In the genomic region with DNA sequence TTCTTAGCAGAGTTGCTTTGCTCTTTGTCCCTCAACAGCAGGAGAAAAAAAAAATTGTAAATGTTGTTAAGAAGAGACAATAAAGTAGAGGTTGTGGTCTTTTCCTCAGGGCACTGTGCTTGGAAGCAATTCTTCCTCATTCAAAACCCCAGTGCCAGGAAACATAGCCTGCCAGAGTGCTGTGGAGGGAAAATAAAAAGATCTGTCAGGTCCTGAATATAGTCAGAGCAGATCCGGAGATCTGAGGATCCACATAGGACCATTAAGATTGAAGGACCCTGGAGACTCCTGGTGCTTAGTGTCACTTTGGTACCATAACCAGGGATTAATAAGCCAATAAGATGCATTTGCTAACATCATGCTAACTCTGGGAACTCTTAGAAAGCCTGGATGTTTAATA, we compare ENCODE assay signal across 1 cellular context.
TF ChIP-seq lines count a peak whose summit lies in the region.

No MANE protein-coding gene starts in this region.

TF ChIP-seq in H1, 55 proteins besides CTCF, POLR2A, EP300 and RAD21 (continued from another document):
- TF ChIP-seq, protein P1, sequence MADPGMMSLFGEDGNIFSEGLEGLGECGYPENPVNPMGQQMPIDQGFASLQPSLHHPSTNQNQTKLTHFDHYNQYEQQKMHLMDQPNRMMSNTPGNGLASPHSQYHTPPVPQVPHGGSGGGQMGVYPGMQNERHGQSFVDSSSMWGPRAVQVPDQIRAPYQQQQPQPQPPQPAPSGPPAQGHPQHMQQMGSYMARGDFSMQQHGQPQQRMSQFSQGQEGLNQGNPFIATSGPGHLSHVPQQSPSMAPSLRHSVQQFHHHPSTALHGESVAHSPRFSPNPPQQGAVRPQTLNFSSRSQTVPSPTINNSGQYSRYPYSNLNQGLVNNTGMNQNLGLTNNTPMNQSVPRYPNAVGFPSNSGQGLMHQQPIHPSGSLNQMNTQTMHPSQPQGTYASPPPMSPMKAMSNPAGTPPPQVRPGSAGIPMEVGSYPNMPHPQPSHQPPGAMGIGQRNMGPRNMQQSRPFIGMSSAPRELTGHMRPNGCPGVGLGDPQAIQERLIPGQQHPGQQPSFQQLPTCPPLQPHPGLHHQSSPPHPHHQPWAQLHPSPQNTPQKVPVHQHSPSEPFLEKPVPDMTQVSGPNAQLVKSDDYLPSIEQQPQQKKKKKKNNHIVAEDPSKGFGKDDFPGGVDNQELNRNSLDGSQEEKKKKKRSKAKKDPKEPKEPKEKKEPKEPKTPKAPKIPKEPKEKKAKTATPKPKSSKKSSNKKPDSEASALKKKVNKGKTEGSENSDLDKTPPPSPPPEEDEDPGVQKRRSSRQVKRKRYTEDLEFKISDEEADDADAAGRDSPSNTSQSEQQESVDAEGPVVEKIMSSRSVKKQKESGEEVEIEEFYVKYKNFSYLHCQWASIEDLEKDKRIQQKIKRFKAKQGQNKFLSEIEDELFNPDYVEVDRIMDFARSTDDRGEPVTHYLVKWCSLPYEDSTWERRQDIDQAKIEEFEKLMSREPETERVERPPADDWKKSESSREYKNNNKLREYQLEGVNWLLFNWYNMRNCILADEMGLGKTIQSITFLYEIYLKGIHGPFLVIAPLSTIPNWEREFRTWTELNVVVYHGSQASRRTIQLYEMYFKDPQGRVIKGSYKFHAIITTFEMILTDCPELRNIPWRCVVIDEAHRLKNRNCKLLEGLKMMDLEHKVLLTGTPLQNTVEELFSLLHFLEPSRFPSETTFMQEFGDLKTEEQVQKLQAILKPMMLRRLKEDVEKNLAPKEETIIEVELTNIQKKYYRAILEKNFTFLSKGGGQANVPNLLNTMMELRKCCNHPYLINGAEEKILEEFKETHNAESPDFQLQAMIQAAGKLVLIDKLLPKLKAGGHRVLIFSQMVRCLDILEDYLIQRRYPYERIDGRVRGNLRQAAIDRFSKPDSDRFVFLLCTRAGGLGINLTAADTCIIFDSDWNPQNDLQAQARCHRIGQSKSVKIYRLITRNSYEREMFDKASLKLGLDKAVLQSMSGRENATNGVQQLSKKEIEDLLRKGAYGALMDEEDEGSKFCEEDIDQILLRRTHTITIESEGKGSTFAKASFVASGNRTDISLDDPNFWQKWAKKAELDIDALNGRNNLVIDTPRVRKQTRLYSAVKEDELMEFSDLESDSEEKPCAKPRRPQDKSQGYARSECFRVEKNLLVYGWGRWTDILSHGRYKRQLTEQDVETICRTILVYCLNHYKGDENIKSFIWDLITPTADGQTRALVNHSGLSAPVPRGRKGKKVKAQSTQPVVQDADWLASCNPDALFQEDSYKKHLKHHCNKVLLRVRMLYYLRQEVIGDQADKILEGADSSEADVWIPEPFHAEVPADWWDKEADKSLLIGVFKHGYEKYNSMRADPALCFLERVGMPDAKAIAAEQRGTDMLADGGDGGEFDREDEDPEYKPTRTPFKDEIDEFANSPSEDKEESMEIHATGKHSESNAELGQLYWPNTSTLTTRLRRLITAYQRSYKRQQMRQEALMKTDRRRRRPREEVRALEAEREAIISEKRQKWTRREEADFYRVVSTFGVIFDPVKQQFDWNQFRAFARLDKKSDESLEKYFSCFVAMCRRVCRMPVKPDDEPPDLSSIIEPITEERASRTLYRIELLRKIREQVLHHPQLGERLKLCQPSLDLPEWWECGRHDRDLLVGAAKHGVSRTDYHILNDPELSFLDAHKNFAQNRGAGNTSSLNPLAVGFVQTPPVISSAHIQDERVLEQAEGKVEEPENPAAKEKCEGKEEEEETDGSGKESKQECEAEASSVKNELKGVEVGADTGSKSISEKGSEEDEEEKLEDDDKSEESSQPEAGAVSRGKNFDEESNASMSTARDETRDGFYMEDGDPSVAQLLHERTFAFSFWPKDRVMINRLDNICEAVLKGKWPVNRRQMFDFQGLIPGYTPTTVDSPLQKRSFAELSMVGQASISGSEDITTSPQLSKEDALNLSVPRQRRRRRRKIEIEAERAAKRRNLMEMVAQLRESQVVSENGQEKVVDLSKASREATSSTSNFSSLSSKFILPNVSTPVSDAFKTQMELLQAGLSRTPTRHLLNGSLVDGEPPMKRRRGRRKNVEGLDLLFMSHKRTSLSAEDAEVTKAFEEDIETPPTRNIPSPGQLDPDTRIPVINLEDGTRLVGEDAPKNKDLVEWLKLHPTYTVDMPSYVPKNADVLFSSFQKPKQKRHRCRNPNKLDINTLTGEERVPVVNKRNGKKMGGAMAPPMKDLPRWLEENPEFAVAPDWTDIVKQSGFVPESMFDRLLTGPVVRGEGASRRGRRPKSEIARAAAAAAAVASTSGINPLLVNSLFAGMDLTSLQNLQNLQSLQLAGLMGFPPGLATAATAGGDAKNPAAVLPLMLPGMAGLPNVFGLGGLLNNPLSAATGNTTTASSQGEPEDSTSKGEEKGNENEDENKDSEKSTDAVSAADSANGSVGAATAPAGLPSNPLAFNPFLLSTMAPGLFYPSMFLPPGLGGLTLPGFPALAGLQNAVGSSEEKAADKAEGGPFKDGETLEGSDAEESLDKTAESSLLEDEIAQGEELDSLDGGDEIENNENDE (IDR thresholded peaks at IDR 0.05; ENCODE audit: insufficient replicate concordance, low read length) = no peak
- no peak for TF ChIP-seq NANOG (IDR thresholded peaks at IDR 0.05; ENCODE audit: insufficient read depth, low read depth, low read length, poor library complexity, severe bottlenecking)
- no peak for TF ChIP-seq BRCA1 (IDR thresholded peaks at IDR 0.05; ENCODE audit: low read depth, low read length)
- no peak for TF ChIP-seq JUND (IDR thresholded peaks at IDR 0.05; ENCODE audit: low read length)
- TF ChIP-seq CREB1 (IDR thresholded peaks at IDR 0.05) = no peak
- TF ChIP-seq EGR1 (IDR thresholded peaks at IDR 0.05; ENCODE audit: borderline replicate concordance, low read depth, low read length) = no peak
- no peak for TF ChIP-seq HDAC6 (IDR thresholded peaks at IDR 0.05; ENCODE audit: low read depth, low read length)
- TF ChIP-seq CBX5 (IDR thresholded peaks at IDR 0.05; ENCODE audit: low read depth, low read length) = no peak
